Comparison of ENCODE assay signal across 14 cellular contexts in genomic region chr14:92460541-92460915, GRCh38. TPM values are rescaled to one million over a fixed set of nuclear protein-coding genes. Genes with fewer than 3 reads are reported as not detected.
DNase-seq lines count a peak whose midpoint lies in the region; ATAC-seq, FAIRE-seq and TF ChIP-seq lines count a peak whose summit lies in the region.
"Had no signal": no experiment of that assay in that cellular context is flagged by ENCODE, and none has a peak within 500 bp of the region (broad histone marks: within the 10 kb centered on the region; RNA-seq: fewer than 3 reads in every experiment).

No MANE protein-coding gene starts in this region.

- H3K36me3 ChIP-seq in liver (ENCODE audit: control insufficient read depth in 4 of 4, insufficient read depth in 3 of 4, low read depth in 1 of 4, low read length in 3 of 4): no peaks in the 10 kb centered on the region
- H3K36me3 ChIP-seq in right lobe of liver: no peaks in the 10 kb centered on the region
- H3K36me3 ChIP-seq in esophagus squamous epithelium: no peaks in the 10 kb centered on the region
- no peaks in the 10 kb centered on the region for H3K36me3 ChIP-seq in gastrocnemius medialis

- H3K4me3 ChIP-seq in liver (ENCODE audit: low read depth in 1 of 3, low read length in 3 of 3) (no peak overlapping the region), right lobe of liver (no peak overlapping the region), esophagus squamous epithelium (no peak overlapping the region), gastrocnemius medialis (no peak overlapping the region)
- H3K4me3 ChIP-seq: smooth muscle cell had no signal

- TF ChIP-seq CTCF in liver (IDR thresholded peaks at IDR 0.05; ENCODE audit: low read depth, low read length, missing input control): no peak
- no peak for TF ChIP-seq CTCF in right lobe of liver (IDR thresholded peaks at IDR 0.05)
- no peak for TF ChIP-seq CTCF in esophagus squamous epithelium (IDR thresholded peaks at IDR 0.05)
- no peak for TF ChIP-seq CTCF in gastrocnemius medialis (IDR thresholded peaks at IDR 0.05 in 4 of 5, conservative IDR thresholded peaks at IDR 0.05 in 1 of 5)

- TF ChIP-seq RAD21 in liver (IDR thresholded peaks at IDR 0.05): no peak

- H3K27me3 ChIP-seq in liver (ENCODE audit: control insufficient read depth in 4 of 4, insufficient read depth in 4 of 4, low read length in 3 of 4) (no peaks in the 10 kb centered on the region), right lobe of liver (no peaks in the 10 kb centered on the region), esophagus squamous epithelium (no peaks in the 10 kb centered on the region), gastrocnemius medialis (no peaks in the 10 kb centered on the region)

- WGBS in liver: 85% methylated on average over 6 of the region's 6 CpGs
- 80% methylated on average over 4 of the region's 6 CpGs for WGBS in right lobe of liver (ENCODE audit: insufficient coverage, low coverage, low lambda C conversion rate, missing lambda C conversion rate)
- 89% methylated on average over 5 of the region's 6 CpGs; no CpG with 5 or more reads in 1 of the 2 donors for WGBS in esophagus squamous epithelium, 2 donors

- no peaks in the 10 kb centered on the region for H3K9me3 ChIP-seq in liver (ENCODE audit: control insufficient read depth in 4 of 4, low read length in 3 of 4)
- no peaks in the 10 kb centered on the region for H3K9me3 ChIP-seq in right lobe of liver
- H3K9me3 ChIP-seq in esophagus squamous epithelium: no peaks in the 10 kb centered on the region
- no peaks in the 10 kb centered on the region for H3K9me3 ChIP-seq in gastrocnemius medialis
- H3K9me3 ChIP-seq: Caco-2 had no signal

- no peak overlapping the region for H3K9ac ChIP-seq in liver (ENCODE audit: low read depth in 1 of 2, low read length in 2 of 2)

- no peak for FAIRE-seq in RCC 7860 (lab: Jason Lieb, UNC)

- TF ChIP-seq POLR2A in right lobe of liver (IDR thresholded peaks at IDR 0.05): no peak
- TF ChIP-seq POLR2A in esophagus squamous epithelium (IDR thresholded peaks at IDR 0.05): no peak
- TF ChIP-seq POLR2A in gastrocnemius medialis (IDR thresholded peaks at IDR 0.05): no peak

- ATAC-seq in right lobe of liver (no peak), gastrocnemius medialis (no peak)

- in situ Hi-C loops in gastrocnemius medialis (cut with MboI; ENCODE audit: low sequenced_read_pairs in 4 of 4): no loop called here

- intact Hi-C loops in right lobe of liver (cut with DNase I) (no loop called here), esophagus squamous epithelium (cut with DNase I) (no loop called here), gastrocnemius medialis (cut with DNase I; ENCODE audit: low total_unique reads) (no loop called here)

- DNase-seq in right lobe of liver (no peak), esophagus squamous epithelium (lab: John Stamatoyannopoulos, UW) (no peak), gastrocnemius medialis (no peak), RCC 7860 (ENCODE audit: low spot score) (no peak), mucosa of gallbladder (ENCODE audit: low spot score) (no peak)
- DNase-seq in activated CD4-positive, alpha-beta T cell treated with anti-CD3 and anti-CD28 coated beads, Interleukin-2, amount 50 U/mL, for 1 hour: no peak
- no peak for DNase-seq in stimulated activated naive CD4-positive, alpha-beta T cell treated with Interleukin-2 at 50 U/mL for 16 hours (lab: John Stamatoyannopoulos, UW)
- DNase-seq: activated effector memory CD4-positive, alpha-beta T cell treated with Interleukin-2 at 50 U/mL for 16 hours; Caco-2; Karpas-422; mesendoderm; NCI-H1417 treated with DMSO at 0.1 percent for 48 hours had no signal

- peaks cover 0 to 5% (median 0%) of the 10 kb centered on the region in 4 donors for H3K4me1 ChIP-seq in liver (ENCODE audit: control insufficient read depth in 4 of 4, insufficient read depth in 4 of 4, low read length in 3 of 4)
- peaks cover 0 to 3% (median 0%) of the 10 kb centered on the region in 4 donors for H3K4me1 ChIP-seq in right lobe of liver
- H3K4me1 ChIP-seq in esophagus squamous epithelium: peaks cover 3 to 26% (median 7%) of the 10 kb centered on the region in 3 donors
- peaks cover 0 to 16% of the 10 kb centered on the region in 2 donors for H3K4me1 ChIP-seq in gastrocnemius medialis

- H3K27ac ChIP-seq in liver (ENCODE audit: low read depth in 1 of 2, low read length in 2 of 2): peak overlapping the region; percentile 27 to 51
- peak overlapping the region in 1 of 3 donors; percentile 54 for H3K27ac ChIP-seq in right lobe of liver
- H3K27ac ChIP-seq in esophagus squamous epithelium: peak overlapping the region in 3 of 4 donors; percentile 38 to 74 (median 48)
- peak overlapping the region; percentile 33 to 63 (median 60) for H3K27ac ChIP-seq in gastrocnemius medialis

TF ChIP-seq in liver, 16 proteins besides CTCF, POLR2A, EP300 and RAD21:
- no peak for TF ChIP-seq FOXA2 (IDR thresholded peaks at IDR 0.05)
- TF ChIP-seq, protein P1, sequence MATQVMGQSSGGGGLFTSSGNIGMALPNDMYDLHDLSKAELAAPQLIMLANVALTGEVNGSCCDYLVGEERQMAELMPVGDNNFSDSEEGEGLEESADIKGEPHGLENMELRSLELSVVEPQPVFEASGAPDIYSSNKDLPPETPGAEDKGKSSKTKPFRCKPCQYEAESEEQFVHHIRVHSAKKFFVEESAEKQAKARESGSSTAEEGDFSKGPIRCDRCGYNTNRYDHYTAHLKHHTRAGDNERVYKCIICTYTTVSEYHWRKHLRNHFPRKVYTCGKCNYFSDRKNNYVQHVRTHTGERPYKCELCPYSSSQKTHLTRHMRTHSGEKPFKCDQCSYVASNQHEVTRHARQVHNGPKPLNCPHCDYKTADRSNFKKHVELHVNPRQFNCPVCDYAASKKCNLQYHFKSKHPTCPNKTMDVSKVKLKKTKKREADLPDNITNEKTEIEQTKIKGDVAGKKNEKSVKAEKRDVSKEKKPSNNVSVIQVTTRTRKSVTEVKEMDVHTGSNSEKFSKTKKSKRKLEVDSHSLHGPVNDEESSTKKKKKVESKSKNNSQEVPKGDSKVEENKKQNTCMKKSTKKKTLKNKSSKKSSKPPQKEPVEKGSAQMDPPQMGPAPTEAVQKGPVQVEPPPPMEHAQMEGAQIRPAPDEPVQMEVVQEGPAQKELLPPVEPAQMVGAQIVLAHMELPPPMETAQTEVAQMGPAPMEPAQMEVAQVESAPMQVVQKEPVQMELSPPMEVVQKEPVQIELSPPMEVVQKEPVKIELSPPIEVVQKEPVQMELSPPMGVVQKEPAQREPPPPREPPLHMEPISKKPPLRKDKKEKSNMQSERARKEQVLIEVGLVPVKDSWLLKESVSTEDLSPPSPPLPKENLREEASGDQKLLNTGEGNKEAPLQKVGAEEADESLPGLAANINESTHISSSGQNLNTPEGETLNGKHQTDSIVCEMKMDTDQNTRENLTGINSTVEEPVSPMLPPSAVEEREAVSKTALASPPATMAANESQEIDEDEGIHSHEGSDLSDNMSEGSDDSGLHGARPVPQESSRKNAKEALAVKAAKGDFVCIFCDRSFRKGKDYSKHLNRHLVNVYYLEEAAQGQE (IDR thresholded peaks at IDR 0.05): no peak
- TF ChIP-seq GABPA (IDR thresholded peaks at IDR 0.05 in 1 of 2, conservative IDR thresholded peaks at IDR 0.05 in 1 of 2): no peak
- TF ChIP-seq, protein P2, sequence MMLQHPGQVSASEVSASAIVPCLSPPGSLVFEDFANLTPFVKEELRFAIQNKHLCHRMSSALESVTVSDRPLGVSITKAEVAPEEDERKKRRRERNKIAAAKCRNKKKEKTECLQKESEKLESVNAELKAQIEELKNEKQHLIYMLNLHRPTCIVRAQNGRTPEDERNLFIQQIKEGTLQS (IDR thresholded peaks at IDR 0.05): no peak
- no peak for TF ChIP-seq TAF1 (conservative IDR thresholded peaks at IDR 0.05)
- no peak for TF ChIP-seq HNF4G (IDR thresholded peaks at IDR 0.05)
- TF ChIP-seq YY1 (IDR thresholded peaks at IDR 0.05): no peak
- no peak for TF ChIP-seq NR2F2 (IDR thresholded peaks at IDR 0.05)
- no peak for TF ChIP-seq EGR1 (IDR thresholded peaks at IDR 0.05; ENCODE audit: low read depth in 2 of 2)

RNA-seq across cellular contexts. Expression of gene RIN3, which starts 53.1 kb away (rescaled TPM):
- total RNA-seq in liver: 10 to 100 TPM in 1 of 2 donors, 1 to 10 TPM in 1; 6.8 to 15.6 TPM
- polyA plus RNA-seq in liver: 10 to 100 TPM in 1 of 2 donors, 1 to 10 TPM in 1; 5.0 to 11.1 TPM
- 10 to 100 TPM; 10.7 to 20.4 (median 18.9) TPM for total RNA-seq in right lobe of liver
- 1 to 10 TPM; 1.9 to 9.7 (median 4.4) TPM for total RNA-seq in esophagus squamous epithelium
- 1 to 10 TPM; 2.1 to 3.7 (median 2.6) TPM for total RNA-seq in gastrocnemius medialis
- 33.7 TPM for total RNA-seq in mucosa of gallbladder
